7 cellular contexts compared by ENCODE assay signal in genomic region chr4:6911917-6912316, GRCh38. TPM values are rescaled to one million over a fixed set of nuclear protein-coding genes. Genes with fewer than 3 reads are reported as not detected.
DNase-seq lines count a peak whose midpoint lies in the region; ATAC-seq and TF ChIP-seq lines count a peak whose summit lies in the region.
"Not testable (repeated sequence)": the region's sequence is repeated elsewhere in the genome, so short reads cannot be mapped to it uniquely, and the experiment has no call there.

No MANE protein-coding gene starts in this region.

- not testable (repeated sequence) for H3K36me3 ChIP-seq in OCI-LY1 (ENCODE audit: insufficient read depth, low read length); naive thymus-derived CD4-positive, alpha-beta T cell (ENCODE audit: control insufficient read depth in 2 of 3, insufficient read depth in 3 of 3, low read length in 3 of 3); gastrocnemius medialis

- 0 out of 2 replicates have a peak overlapping the region, but pooled peaks have one; percentile 87 for H3K9ac ChIP-seq in OCI-LY1 (ENCODE audit: low read length)

- TF ChIP-seq POLR2A in gastrocnemius medialis (IDR thresholded peaks at IDR 0.05): not testable (repeated sequence)

- intact Hi-C loops in CD4-positive, alpha-beta T cell (cut with DNase I, micrococcal nuclease): loop anchor here in 1 of 2 experiments (5.0 kb wide), 1 partner anchor 60 kb away; no protein-coding TSS in a partner anchor
- intact Hi-C loops in Right ventricle myocardium inferior (cut with DNase I): loop anchor here (2.0 to 10.0 kb wide), 2 partner anchors 75 to 133 kb away; partner anchors contain the start of gene TADA2B
- intact Hi-C loops in naive thymus-derived CD4-positive, alpha-beta T cell (cut with micrococcal nuclease): loop anchor here in 1 of 2 donors (2.0 kb wide), 1 partner anchor 15 kb away; no protein-coding TSS in a partner anchor
- intact Hi-C loops in gastrocnemius medialis (cut with DNase I; ENCODE audit: low total_unique reads): loop anchor here (5.0 kb wide), 1 partner anchor 55 kb away; no protein-coding TSS in a partner anchor

- H4K20me1 ChIP-seq in OCI-LY1 (ENCODE audit: insufficient read depth, low read length): not testable (repeated sequence)

- not testable (repeated sequence) for TF ChIP-seq CTCF in CD4-positive, alpha-beta T cell (IDR thresholded peaks at IDR 0.05); OCI-LY1 (IDR thresholded peaks at IDR 0.05; ENCODE audit: low read length); gastrocnemius medialis (IDR thresholded peaks at IDR 0.05 in 4 of 5, conservative IDR thresholded peaks at IDR 0.05 in 1 of 5)

- peak overlapping the region; percentile 90 for H3K27ac Mint-ChIP-seq in CD4-positive, alpha-beta T cell
- H3K27ac Mint-ChIP-seq in activated CD4-positive, alpha-beta memory T cell treated with anti-CD3 and anti-CD28 coated beads, Interleukin-2, amount 10 ng/mL, durations not matched to agents 7 days and 5 days; activated naive CD8-positive, alpha-beta T cell: not testable (repeated sequence)
- H3K27ac Mint-ChIP-seq in naive thymus-derived CD4-positive, alpha-beta T cell: peak overlapping the region in 6 of 9 donors; percentile 36 to 97 (median 80)

- not testable (repeated sequence) for H2AFZ ChIP-seq in OCI-LY1 (ENCODE audit: low read length)

- not testable (repeated sequence) for H3K9me3 ChIP-seq in CD4-positive, alpha-beta T cell (ENCODE audit: control insufficient read depth, low read length); OCI-LY1 (ENCODE audit: low read length); naive thymus-derived CD4-positive, alpha-beta T cell (ENCODE audit: control insufficient read depth in 2 of 3, low read length in 3 of 3); gastrocnemius medialis

- peak overlapping the region; percentile 96; the same call in 1 of the 2 replicates for H3K4me2 ChIP-seq in OCI-LY1 (ENCODE audit: low read length)

- ATAC-seq in CD4-positive, alpha-beta T cell (ENCODE audit: poor library complexity); Right ventricle myocardium inferior; naive thymus-derived CD4-positive, alpha-beta T cell; gastrocnemius medialis: not testable (repeated sequence)

- H3K4me1 ChIP-seq in OCI-LY1 (ENCODE audit: insufficient read depth, low read length, severe bottlenecking) (peaks cover 59% of the 10 kb centered on the region), gastrocnemius medialis (peaks cover 48 to 52% of the 10 kb centered on the region in 2 donors)
- H3K4me1 ChIP-seq in naive thymus-derived CD4-positive, alpha-beta T cell (ENCODE audit: control insufficient read depth in 2 of 2, insufficient read depth in 2 of 2, low read length in 2 of 2): peaks cover 31 to 52% of the 10 kb centered on the region in 2 donors

- H3K27me3 Mint-ChIP-seq in CD4-positive, alpha-beta T cell; activated CD4-positive, alpha-beta memory T cell treated with anti-CD3 and anti-CD28 coated beads, Interleukin-2, amount 10 ng/mL, durations not matched to agents 7 days and 5 days; activated naive CD8-positive, alpha-beta T cell; naive thymus-derived CD4-positive, alpha-beta T cell: not testable (repeated sequence)

- not testable (repeated sequence) for H3K36me3 Mint-ChIP-seq in CD4-positive, alpha-beta T cell (ENCODE audit: low read depth); activated CD4-positive, alpha-beta memory T cell treated with anti-CD3 and anti-CD28 coated beads, Interleukin-2, amount 10 ng/mL, durations not matched to agents 7 days and 5 days (ENCODE audit: low read depth); activated naive CD8-positive, alpha-beta T cell; naive thymus-derived CD4-positive, alpha-beta T cell

- peaks cover 71% of the 10 kb centered on the region for H3K4me1 Mint-ChIP-seq in CD4-positive, alpha-beta T cell (ENCODE audit: low read depth)
- H3K4me1 Mint-ChIP-seq in activated CD4-positive, alpha-beta memory T cell treated with anti-CD3 and anti-CD28 coated beads, Interleukin-2, amount 10 ng/mL, durations not matched to agents 7 days and 5 days: peaks cover 70% of the 10 kb centered on the region
- H3K4me1 Mint-ChIP-seq in activated naive CD8-positive, alpha-beta T cell (ENCODE audit: low read depth): peaks cover 58% of the 10 kb centered on the region
- H3K4me1 Mint-ChIP-seq in naive thymus-derived CD4-positive, alpha-beta T cell: peaks cover 66 to 83% (median 74%) of the 10 kb centered on the region in 7 donors

- in situ Hi-C loops in gastrocnemius medialis (cut with MboI; ENCODE audit: low sequenced_read_pairs in 4 of 4): loop anchor here in 2 of 4 donors (10.0 to 25.0 kb wide), 2 partner anchors 73 to 150 kb away; partner anchors contain the start of gene GRPEL1 (in 1 of the 2)

- not testable (repeated sequence) for H3K9me3 Mint-ChIP-seq in CD4-positive, alpha-beta T cell; activated CD4-positive, alpha-beta memory T cell treated with anti-CD3 and anti-CD28 coated beads, Interleukin-2, amount 10 ng/mL, durations not matched to agents 7 days and 5 days; activated naive CD8-positive, alpha-beta T cell (ENCODE audit: low read depth); naive thymus-derived CD4-positive, alpha-beta T cell

- not testable (repeated sequence) for H3F3A ChIP-seq in OCI-LY1 (ENCODE audit: insufficient read depth, low read length)

- POLR2A ChIA-PET in CD4-positive, alpha-beta T cell (lab: Charles Lee): interaction anchor here (0.6 to 7.0 kb wide), 7 partner anchors 13 to 238 kb away, joined by 3 to 78 read pairs (median 7); a partner anchor contains a TSS
- POLR2A ChIA-PET in activated CD4-positive, alpha-beta memory T cell treated with anti-CD3 and anti-CD28 coated beads, Interleukin-2, amount 10 ng/mL, durations not matched to agents 7 days and 5 days (lab: Charles Lee): interaction anchor here (0.8 to 6.9 kb wide), 7 partner anchors 13 to 88 kb away, joined by 3 to 109 read pairs (median 8); no protein-coding TSS in a partner anchor
- POLR2A ChIA-PET in naive thymus-derived CD4-positive, alpha-beta T cell (lab: Charles Lee): interaction anchor here (0.6 to 7.1 kb wide), 9 partner anchors 11 to 1076 kb away, joined by 3 to 62 read pairs (median 4); partner anchors contain the start of gene GRPEL1

- not testable (repeated sequence) for H3K79me2 ChIP-seq in OCI-LY1 (ENCODE audit: insufficient read depth, low read length)

- H3K4me3 Mint-ChIP-seq in CD4-positive, alpha-beta T cell: peak overlapping the region; percentile 96
- H3K4me3 Mint-ChIP-seq in activated CD4-positive, alpha-beta memory T cell treated with anti-CD3 and anti-CD28 coated beads, Interleukin-2, amount 10 ng/mL, durations not matched to agents 7 days and 5 days: peak overlapping the region; percentile 51
- H3K4me3 Mint-ChIP-seq in activated naive CD8-positive, alpha-beta T cell: peak overlapping the region; percentile 91
- H3K4me3 Mint-ChIP-seq in naive thymus-derived CD4-positive, alpha-beta T cell: peak overlapping the region in 9 of 10 donors; percentile 77 to 95 (median 90)

- peak overlapping the region; percentile 71 for H3K4me3 ChIP-seq in OCI-LY1 (ENCODE audit: low read depth, low read length, poor library complexity, severe bottlenecking)
- H3K4me3 ChIP-seq in naive thymus-derived CD4-positive, alpha-beta T cell (ENCODE audit: low read length); gastrocnemius medialis: not testable (repeated sequence)

- H3K9me2 ChIP-seq in OCI-LY1 (ENCODE audit: low read depth, low read length): not testable (repeated sequence)

- not testable (repeated sequence) for DNase-seq in CD4-positive, alpha-beta T cell; activated CD4-positive, alpha-beta memory T cell treated with anti-CD3 and anti-CD28 coated beads, Interleukin-2, amount 10 ng/mL, durations not matched to agents 7 days and 5 days; naive thymus-derived CD4-positive, alpha-beta T cell; gastrocnemius medialis
- DNase-seq in Right ventricle myocardium inferior (ENCODE audit: missing footprints): peak; percentile 7

- CTCF ChIA-PET in CD4-positive, alpha-beta T cell (lab: Charles Lee): interaction anchor here (1.1 to 1.3 kb wide), 2 partner anchors 62 to 75 kb away, joined by 4 read pairs; no protein-coding TSS in a partner anchor
- CTCF ChIA-PET in activated CD4-positive, alpha-beta memory T cell treated with anti-CD3 and anti-CD28 coated beads, Interleukin-2, amount 10 ng/mL, durations not matched to agents 7 days and 5 days (lab: Charles Lee): interaction anchor here (0.8 to 3.9 kb wide), 8 partner anchors 13 to 203 kb away, joined by 3 to 15 read pairs (median 6); partner anchors contain the start of gene MRFAP1L1
- CTCF ChIA-PET in naive thymus-derived CD4-positive, alpha-beta T cell (lab: Charles Lee): interaction anchor here (0.7 to 1.3 kb wide), 6 partner anchors 12 to 72 kb away, joined by 3 to 5 read pairs (median 3); no protein-coding TSS in a partner anchor

- H3K27me3 ChIP-seq in CD4-positive, alpha-beta T cell (ENCODE audit: control insufficient read depth, insufficient read depth, low read length); OCI-LY1 (ENCODE audit: insufficient read depth, low read length); naive thymus-derived CD4-positive, alpha-beta T cell (ENCODE audit: control insufficient read depth in 2 of 2, insufficient read depth in 2 of 2, low read length in 2 of 2); gastrocnemius medialis: not testable (repeated sequence)

- not testable (repeated sequence) for H3K27ac ChIP-seq in CD4-positive, alpha-beta T cell (ENCODE audit: low read depth, low read length); naive thymus-derived CD4-positive, alpha-beta T cell (ENCODE audit: low read depth, low read length)
- H3K27ac ChIP-seq in OCI-LY1 (ENCODE audit: low read depth, low read length, poor library complexity, severe bottlenecking) (peak overlapping the region; percentile 79), gastrocnemius medialis (peak overlapping the region; percentile 75 to 100 (median 96))

RNA-seq across cellular contexts. Expression of gene TBC1D14, which starts 2.3 kb away (rescaled TPM):
- 10 to 100 TPM; 31.2 to 34.1 TPM for total RNA-seq in CD4-positive, alpha-beta T cell
- 10 to 100 TPM; 53.7 to 55.3 TPM for total RNA-seq in activated CD4-positive, alpha-beta memory T cell treated with anti-CD3 and anti-CD28 coated beads, Interleukin-2, amount 10 ng/mL, durations not matched to agents 7 days and 5 days
- total RNA-seq in Right ventricle myocardium inferior (36.1 TPM), gastrocnemius medialis (10 to 100 TPM; 36.0 to 56.2 (median 41.4) TPM)
- 10 to 100 TPM; 42.9 to 72.2 (median 58.3) TPM for total RNA-seq in naive thymus-derived CD4-positive, alpha-beta T cell
- polyA plus RNA-seq in naive thymus-derived CD4-positive, alpha-beta T cell: 10 to 100 TPM; 34.4 to 53.5 TPM
